2 cellular contexts compared by ENCODE assay signal in genomic region chr3:145357453-145357852, GRCh38.
TF ChIP-seq lines count a peak whose summit lies in the region.

No MANE protein-coding gene starts in this region.

TF ChIP-seq in GM23338, 12 proteins besides CTCF, POLR2A, EP300 and RAD21 (continued from another document):
- no peak for TF ChIP-seq ZNF462 (CRISPR knock-in tag; IDR thresholded peaks at IDR 0.05)

TF ChIP-seq in H1, 55 proteins besides CTCF, POLR2A, EP300 and RAD21 (continued from another document):
- no peak for TF ChIP-seq HDAC6 (IDR thresholded peaks at IDR 0.05; ENCODE audit: low read depth, low read length)
- no peak for TF ChIP-seq MAX (IDR thresholded peaks at IDR 0.05)
- no peak for TF ChIP-seq ATF3 (IDR thresholded peaks at IDR 0.05; ENCODE audit: insufficient read depth, low read depth, low read length)
- no peak for TF ChIP-seq CEBPB (IDR thresholded peaks at IDR 0.05; ENCODE audit: low read depth, low read length)
- TF ChIP-seq POU5F1 (IDR thresholded peaks at IDR 0.05; ENCODE audit: low read depth, low read length), result no peak
- TF ChIP-seq JUND (IDR thresholded peaks at IDR 0.05; ENCODE audit: low read length), result no peak
- TF ChIP-seq GTF2F1 (IDR thresholded peaks at IDR 0.05; ENCODE audit: borderline replicate concordance, low read depth, low read length), result no peak
- TF ChIP-seq TAF7 (optimal IDR thresholded peaks at IDR 0.05; ENCODE audit: borderline replicate concordance, low read depth, low read length), result no peak
- TF ChIP-seq KDM1A (IDR thresholded peaks at IDR 0.05; ENCODE audit: borderline replicate concordance, low read length), result no peak
- TF ChIP-seq RXRA (IDR thresholded peaks at IDR 0.05; ENCODE audit: insufficient read depth, low read depth, low read length), result no peak
